ENCODE assay signal across 6 cellular contexts in genomic region chr16:258091-258490, GRCh38. TPM values are rescaled to one million over a fixed set of nuclear protein-coding genes. Genes with fewer than 3 reads are reported as not detected.
"Had no signal": no experiment of that assay in that cellular context is flagged by ENCODE, and none has a peak within 500 bp of the region (broad histone marks: within the 10 kb centered on the region; RNA-seq: fewer than 3 reads in every experiment).

No MANE protein-coding gene starts in this region.

RNA-seq across cellular contexts. Expression of gene RGS11, which starts 17.7 kb away (rescaled TPM):
- total RNA-seq: OCI-LY7, PC-9, RPMI7951, SJCRH30, SJSA1 had no signal

RNA-seq across cellular contexts. Expression of gene ARHGDIG, which starts 22.3 kb away (rescaled TPM):
- total RNA-seq: OCI-LY7, PC-3, PC-9, RPMI7951, SJCRH30, SJSA1 had no signal

RNA-seq across cellular contexts. Expression of gene PDIA2, which starts 24.9 kb away (rescaled TPM):
- total RNA-seq: OCI-LY7, PC-3, PC-9, SJSA1 had no signal
